19 cellular contexts compared by ENCODE assay signal in genomic region chr14:93249128-93249831, GRCh38. TPM values are rescaled to one million over a fixed set of nuclear protein-coding genes. Genes with fewer than 3 reads are reported as not detected.
DNase-seq lines count a peak whose midpoint lies in the region; ATAC-seq and FAIRE-seq lines count a peak whose summit lies in the region.
"Had no signal": no experiment of that assay in that cellular context is flagged by ENCODE, and none has a peak within 500 bp of the region (broad histone marks: within the 10 kb centered on the region; RNA-seq: fewer than 3 reads in every experiment).

No MANE protein-coding gene starts in this region.

- no peaks in the 10 kb centered on the region for H3K9me3 Mint-ChIP-seq in activated CD4-positive, alpha-beta memory T cell treated with anti-CD3 and anti-CD28 coated beads, Interleukin-2, amount 10 ng/mL, durations not matched to agents 7 days and 5 days
- no peaks in the 10 kb centered on the region for H3K9me3 Mint-ChIP-seq in activated CD4-positive, alpha-beta memory T cell treated with anti-CD3 and anti-CD28 coated beads for 36 hours
- H3K9me3 Mint-ChIP-seq in activated T-helper 17 cell treated with anti-CD3 and anti-CD28 coated beads, Interleukin-2, amount 50 U/mL, for 72 hours = no peaks in the 10 kb centered on the region
- no peaks in the 10 kb centered on the region for H3K9me3 Mint-ChIP-seq in memory B cell
- H3K9me3 Mint-ChIP-seq: CD4-positive, alpha-beta T cell had no signal

- no peak for ATAC-seq in activated T-helper 17 cell treated with anti-CD3 and anti-CD28 coated beads, Interleukin-2, amount 50 U/mL, for 72 hours (replicated peaks)
- ATAC-seq in memory B cell (ENCODE audit: low read depth) = no peak
- ATAC-seq: Right ventricle myocardium inferior had no signal

- no peak for DNase-seq in activated CD4-positive, alpha-beta memory T cell treated with anti-CD3 and anti-CD28 coated beads, Interleukin-2, amount 10 ng/mL, durations not matched to agents 7 days and 5 days
- DNase-seq in activated CD4-positive, alpha-beta memory T cell treated with anti-CD3 and anti-CD28 coated beads for 36 hours = no peak
- DNase-seq in memory B cell (ENCODE audit: low spot score in 2 of 2) = no peak
- DNase-seq in activated CD4-positive, alpha-beta T cell treated with anti-CD3 and anti-CD28 coated beads, Interleukin-2, amount 50 U/mL, for 1 hour = no peak
- DNase-seq in globus pallidus (ENCODE audit: low spot score) = no peak
- no peak for DNase-seq in HTR-8/SVneo (ENCODE audit: insufficient read length, low spot score)
- DNase-seq: BE2C; CD4-positive, alpha-beta T cell; DMS153; EL; NCI-H1417; NCI-H187; NCI-H2107; NCI-H526; Peyer's patch had no signal

- H3K4me3 Mint-ChIP-seq in activated CD4-positive, alpha-beta memory T cell treated with anti-CD3 and anti-CD28 coated beads, Interleukin-2, amount 10 ng/mL, durations not matched to agents 7 days and 5 days = no peak overlapping the region
- H3K4me3 Mint-ChIP-seq in activated CD4-positive, alpha-beta memory T cell treated with anti-CD3 and anti-CD28 coated beads for 36 hours = no peak overlapping the region
- no peak overlapping the region for H3K4me3 Mint-ChIP-seq in activated T-helper 17 cell treated with anti-CD3 and anti-CD28 coated beads, Interleukin-2, amount 50 U/mL, for 72 hours
- no peak overlapping the region for H3K4me3 Mint-ChIP-seq in memory B cell
- H3K4me3 Mint-ChIP-seq: CD4-positive, alpha-beta T cell had no signal

- H3K4me1 Mint-ChIP-seq in activated CD4-positive, alpha-beta memory T cell treated with anti-CD3 and anti-CD28 coated beads, Interleukin-2, amount 10 ng/mL, durations not matched to agents 7 days and 5 days = peaks cover 24% of the 10 kb centered on the region
- no peaks in the 10 kb centered on the region for H3K4me1 Mint-ChIP-seq in activated CD4-positive, alpha-beta memory T cell treated with anti-CD3 and anti-CD28 coated beads for 36 hours (ENCODE audit: low read depth)
- no peaks in the 10 kb centered on the region for H3K4me1 Mint-ChIP-seq in activated T-helper 17 cell treated with anti-CD3 and anti-CD28 coated beads, Interleukin-2, amount 50 U/mL, for 72 hours
- peaks cover 7% of the 10 kb centered on the region for H3K4me1 Mint-ChIP-seq in memory B cell

- H3K36me3 Mint-ChIP-seq in activated CD4-positive, alpha-beta memory T cell treated with anti-CD3 and anti-CD28 coated beads, Interleukin-2, amount 10 ng/mL, durations not matched to agents 7 days and 5 days (ENCODE audit: low read depth) = peaks cover 11% of the 10 kb centered on the region
- H3K36me3 Mint-ChIP-seq in activated CD4-positive, alpha-beta memory T cell treated with anti-CD3 and anti-CD28 coated beads for 36 hours = peaks cover 10% of the 10 kb centered on the region
- H3K36me3 Mint-ChIP-seq in activated T-helper 17 cell treated with anti-CD3 and anti-CD28 coated beads, Interleukin-2, amount 50 U/mL, for 72 hours (ENCODE audit: low read depth) = peaks cover 84% of the 10 kb centered on the region
- H3K36me3 Mint-ChIP-seq in memory B cell = peaks cover 26% of the 10 kb centered on the region

- H3K27me3 Mint-ChIP-seq in activated CD4-positive, alpha-beta memory T cell treated with anti-CD3 and anti-CD28 coated beads, Interleukin-2, amount 10 ng/mL, durations not matched to agents 7 days and 5 days = no peaks in the 10 kb centered on the region
- no peaks in the 10 kb centered on the region for H3K27me3 Mint-ChIP-seq in activated CD4-positive, alpha-beta memory T cell treated with anti-CD3 and anti-CD28 coated beads for 36 hours
- H3K27me3 Mint-ChIP-seq in activated T-helper 17 cell treated with anti-CD3 and anti-CD28 coated beads, Interleukin-2, amount 50 U/mL, for 72 hours = no peaks in the 10 kb centered on the region
- H3K27me3 Mint-ChIP-seq in memory B cell = no peaks in the 10 kb centered on the region
- H3K27me3 Mint-ChIP-seq: CD4-positive, alpha-beta T cell had no signal

- POLR2A ChIA-PET in activated CD4-positive, alpha-beta memory T cell treated with anti-CD3 and anti-CD28 coated beads, Interleukin-2, amount 10 ng/mL, durations not matched to agents 7 days and 5 days (lab: Charles Lee) = interaction anchor here (1.0 kb wide), 1 partner anchor 17 kb away, joined by 3 read pairs; no protein-coding TSS in a partner anchor
- POLR2A ChIA-PET in activated CD4-positive, alpha-beta memory T cell treated with anti-CD3 and anti-CD28 coated beads for 36 hours (lab: Charles Lee) = no interaction called here

- CTCF ChIA-PET in activated CD4-positive, alpha-beta memory T cell treated with anti-CD3 and anti-CD28 coated beads, Interleukin-2, amount 10 ng/mL, durations not matched to agents 7 days and 5 days (lab: Charles Lee) = interaction anchor here (0.7 to 3.3 kb wide), 2 partner anchors 86 to 136 kb away, joined by 3 to 9 read pairs; no protein-coding TSS in a partner anchor
- CTCF ChIA-PET in activated CD4-positive, alpha-beta memory T cell treated with anti-CD3 and anti-CD28 coated beads for 36 hours (lab: Charles Lee) = no interaction called here

- H3K27ac Mint-ChIP-seq in activated CD4-positive, alpha-beta memory T cell treated with anti-CD3 and anti-CD28 coated beads, Interleukin-2, amount 10 ng/mL, durations not matched to agents 7 days and 5 days = peak overlapping the region; percentile 19
- no peak overlapping the region for H3K27ac Mint-ChIP-seq in activated CD4-positive, alpha-beta memory T cell treated with anti-CD3 and anti-CD28 coated beads for 36 hours
- peak overlapping the region; percentile 84 for H3K27ac Mint-ChIP-seq in activated T-helper 17 cell treated with anti-CD3 and anti-CD28 coated beads, Interleukin-2, amount 50 U/mL, for 72 hours
- peak overlapping the region; percentile 13 for H3K27ac Mint-ChIP-seq in memory B cell
- H3K27ac Mint-ChIP-seq: CD4-positive, alpha-beta T cell had no signal

- intact Hi-C loops in activated CD4-positive, alpha-beta memory T cell treated with anti-CD3 and anti-CD28 coated beads for 36 hours (cut with micrococcal nuclease) = no loop called here

- FAIRE-seq in HTR-8/SVneo (lab: Jason Lieb, UNC) = no peak
- FAIRE-seq: A204.1, H1 had no signal

RNA-seq across cellular contexts. Expression of gene UBR7, which starts 42.2 kb away (rescaled TPM):
- 10 to 100 TPM; 43.5 to 47.7 TPM for total RNA-seq in activated CD4-positive, alpha-beta memory T cell treated with anti-CD3 and anti-CD28 coated beads, Interleukin-2, amount 10 ng/mL, durations not matched to agents 7 days and 5 days
- 10 to 100 TPM; 48.0 to 51.6 TPM for total RNA-seq in activated CD4-positive, alpha-beta memory T cell treated with anti-CD3 and anti-CD28 coated beads for 36 hours
- 10 to 100 TPM; 33.0 to 37.1 TPM for total RNA-seq in activated T-helper 17 cell treated with anti-CD3 and anti-CD28 coated beads, Interleukin-2, amount 50 U/mL, for 72 hours

RNA-seq across cellular contexts. Expression of gene GON7, which starts 42.4 kb away (rescaled TPM):
- total RNA-seq in activated CD4-positive, alpha-beta memory T cell treated with anti-CD3 and anti-CD28 coated beads, Interleukin-2, amount 10 ng/mL, durations not matched to agents 7 days and 5 days = 10 to 100 TPM; 16.0 to 18.2 TPM
- 10 to 100 TPM; 12.4 to 12.5 TPM for total RNA-seq in activated CD4-positive, alpha-beta memory T cell treated with anti-CD3 and anti-CD28 coated beads for 36 hours
- 10 to 100 TPM in 1 of 2 donors, 1 to 10 TPM in 1; 6.1 to 21.8 TPM for total RNA-seq in activated T-helper 17 cell treated with anti-CD3 and anti-CD28 coated beads, Interleukin-2, amount 50 U/mL, for 72 hours
